In genomic region chr17:17682737-17683675, GRCh38 we compare ENCODE assay signal across 8 cellular contexts. TPM values are rescaled to one million over a fixed set of nuclear protein-coding genes. Genes with fewer than 3 reads are reported as not detected.
DNase-seq lines count a peak whose midpoint lies in the region; ATAC-seq, FAIRE-seq and TF ChIP-seq lines count a peak whose summit lies in the region.

No MANE protein-coding gene starts in this region.

- no peaks in the 10 kb centered on the region for H3K9me3 ChIP-seq in SK-N-MC (ENCODE audit: low read depth, low read length)
- H3K9me3 ChIP-seq in heart left ventricle, result no peaks in the 10 kb centered on the region

- H3K4me3 ChIP-seq in SK-N-MC (peak overlapping the region; percentile 87), heart left ventricle (peak overlapping the region; percentile 68 to 96 (median 81))

- WGBS in heart left ventricle, 4 donors, result 1 to 4% (median 2%) methylated on average over 25 to 57 of the region's 57 CpGs

- no peak for FAIRE-seq in D721Med (lab: Jason Lieb, UNC)

- intact Hi-C loops in heart left ventricle (cut with DNase I), result loop anchor here (2.0 to 10.0 kb wide), 15 partner anchors 44 to 354 kb away; partner anchors contain the start of genes ATPAF2 (in 2 of the 10) and GID4 (in 2 of the 10)

- H3K9ac ChIP-seq in SK-N-MC (ENCODE audit: insufficient read length), result peak overlapping the region; percentile 85

- TF ChIP-seq CTCF in heart left ventricle (IDR thresholded peaks at IDR 0.05) (peak in 1 of 12 donors; percentile 14), D721Med (IDR thresholded peaks at IDR 0.05; ENCODE audit: insufficient read depth, missing control alignments) (no peak)

- peak overlapping the region; percentile 62; the same call in 1 of the 2 replicates for H3K27ac ChIP-seq in SK-N-MC
- H3K27ac ChIP-seq in heart left ventricle, result peak overlapping the region; percentile 90 to 97 (median 96)

- no peaks in the 10 kb centered on the region for H3K27me3 ChIP-seq in heart left ventricle

- no peak for TF ChIP-seq POLR2A in heart left ventricle (IDR thresholded peaks at IDR 0.05)

- DNase-seq in SIG-M5 treated with dmso at 0.1 percent for 504 hours (lab: John Stamatoyannopoulos, UW; ENCODE audit: unreplicated experiment), result peak; percentile 38
- DNase-seq in SIG-M5 (lab: John Stamatoyannopoulos, UW), result no peak
- DNase-seq in SK-N-MC (ENCODE audit: low read depth, low spot score), result peak; percentile 18
- peak; percentile 42 for DNase-seq in activated naive CD8-positive, alpha-beta T cell treated with anti-CD3 and anti-CD28 coated beads, Interleukin-2, amount 50 U/mL, for 16 hours (ENCODE audit: low read depth, low spot score)
- peak; percentile 72 to 83 (median 78) for DNase-seq in heart left ventricle
- peak; percentile 58 for DNase-seq in pons (ENCODE audit: low spot score)
- DNase-seq in D721Med (ENCODE audit: insufficient read length, low spot score), result no peak

- ATAC-seq in HG03520 (IDR thresholded peaks at IDR 0.05; ENCODE audit: unreplicated experiment), result peak; percentile 17
- ATAC-seq in heart left ventricle, result peak; percentile 51 to 75 (median 64)

- H3K4me1 ChIP-seq in heart left ventricle, result peaks cover 15 to 57% (median 36%) of the 10 kb centered on the region in 12 donors

- H3K36me3 ChIP-seq in SK-N-MC (ENCODE audit: insufficient read depth, low read length) (no peaks in the 10 kb centered on the region), heart left ventricle (no peaks in the 10 kb centered on the region)

RNA-seq across cellular contexts. Expression of gene RAI1, which starts 1.7 kb away (rescaled TPM):
- 10 to 100 TPM; 15.1 to 37.2 (median 20.8) TPM for total RNA-seq in heart left ventricle
- 10 to 100 TPM; 17.2 to 23.0 TPM for polyA plus RNA-seq in heart left ventricle

Comparison
In these comparisons a context has a peak if more than half of its experiments do, and no peak if none do; other contexts are left out.
1. DNase-seq: peak in SIG-M5 treated with dmso at 0.1 percent for 504 hours (single experiment), SK-N-MC (single experiment), activated naive CD8-positive, alpha-beta T cell treated with anti-CD3 and anti-CD28 coated beads, Interleukin-2, amount 50 U/mL, for 16 hours (single experiment), heart left ventricle (5 of 5) and pons (single experiment); none in SIG-M5 (single experiment) and D721Med (single experiment).